In the genomic region with DNA sequence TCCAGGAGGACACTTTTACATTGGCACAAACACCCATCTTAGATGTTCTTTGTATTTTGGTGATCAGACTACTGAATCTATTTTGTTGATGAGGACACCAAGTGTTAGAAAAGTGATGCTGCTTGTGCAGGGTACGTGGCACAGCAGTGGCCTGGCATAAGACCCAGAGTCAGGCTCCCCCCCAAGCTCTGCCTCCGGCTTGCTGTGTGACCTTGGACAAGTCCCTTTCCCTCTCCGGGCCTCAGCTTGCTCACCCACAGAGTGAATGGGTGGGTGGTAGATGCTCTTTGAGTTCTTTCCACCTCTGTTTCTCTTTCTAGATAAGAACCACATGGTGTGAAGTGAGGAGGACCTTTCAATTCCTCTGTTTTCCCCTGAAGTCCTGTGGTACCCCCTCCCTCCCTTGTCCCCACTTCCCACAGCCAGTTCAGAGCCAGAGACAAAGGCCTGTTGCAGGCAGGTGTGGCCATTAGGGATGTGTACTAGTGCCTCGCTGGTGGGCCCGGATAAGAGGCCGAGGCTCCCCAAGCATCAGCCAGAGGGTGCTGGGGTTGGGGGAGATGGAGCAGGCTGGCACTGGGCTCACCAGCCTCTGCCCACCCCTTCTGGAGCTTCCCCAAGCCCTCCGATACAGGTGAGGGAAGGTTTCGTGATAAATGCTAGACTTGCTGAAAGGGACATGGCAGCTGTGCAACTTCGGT, we compare ENCODE assay signal across 2 cellular contexts.
TF ChIP-seq lines count a peak whose summit lies in the region.

No MANE protein-coding gene starts in this region.

TF ChIP-seq in IMR-90, 13 proteins besides CTCF, POLR2A, EP300 and RAD21:
- TF ChIP-seq FOS (IDR thresholded peaks at IDR 0.05; ENCODE audit: low read depth, low read length) = no peak
- TF ChIP-seq CHD1 (IDR thresholded peaks at IDR 0.05; ENCODE audit: low read depth, low read length) = no peak
- TF ChIP-seq RCOR1 (IDR thresholded peaks at IDR 0.05; ENCODE audit: insufficient replicate concordance, low read length) = no peak
- TF ChIP-seq, protein P1, sequence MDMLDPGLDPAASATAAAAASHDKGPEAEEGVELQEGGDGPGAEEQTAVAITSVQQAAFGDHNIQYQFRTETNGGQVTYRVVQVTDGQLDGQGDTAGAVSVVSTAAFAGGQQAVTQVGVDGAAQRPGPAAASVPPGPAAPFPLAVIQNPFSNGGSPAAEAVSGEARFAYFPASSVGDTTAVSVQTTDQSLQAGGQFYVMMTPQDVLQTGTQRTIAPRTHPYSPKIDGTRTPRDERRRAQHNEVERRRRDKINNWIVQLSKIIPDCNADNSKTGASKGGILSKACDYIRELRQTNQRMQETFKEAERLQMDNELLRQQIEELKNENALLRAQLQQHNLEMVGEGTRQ (IDR thresholded peaks at IDR 0.05; ENCODE audit: low read depth, low read length) = no peak

TF ChIP-seq in endothelial cell of umbilical vein, 7 proteins besides CTCF, POLR2A, EP300 and RAD21:
- TF ChIP-seq FOS (IDR thresholded peaks at IDR 0.05; ENCODE audit: borderline replicate concordance, insufficient read depth, low read length) (no peak), GATA2 (IDR thresholded peaks at IDR 0.05; ENCODE audit: insufficient read depth, insufficient read length, low read depth, low read length) (no peak), EZH2 (IDR thresholded peaks at IDR 0.05; ENCODE audit: borderline replicate concordance, low read depth, low read length, severe bottlenecking) (no peak), POLR2AphosphoS5 (IDR thresholded peaks at IDR 0.05; ENCODE audit: insufficient read depth, low read depth, low read length) (no peak), MYC (IDR thresholded peaks at IDR 0.05; ENCODE audit: low read depth, low read length) (no peak), JUN (IDR thresholded peaks at IDR 0.05; ENCODE audit: borderline replicate concordance, insufficient read depth, insufficient read length, low read depth) (no peak)
- TF ChIP-seq, protein P2, sequence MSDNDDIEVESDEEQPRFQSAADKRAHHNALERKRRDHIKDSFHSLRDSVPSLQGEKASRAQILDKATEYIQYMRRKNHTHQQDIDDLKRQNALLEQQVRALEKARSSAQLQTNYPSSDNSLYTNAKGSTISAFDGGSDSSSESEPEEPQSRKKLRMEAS (IDR thresholded peaks at IDR 0.05; ENCODE audit: insufficient read depth, insufficient read length) = no peak
